8 cellular contexts compared by ENCODE assay signal in genomic region chr12:132444957-132445883, GRCh38. TPM values are rescaled to one million over a fixed set of nuclear protein-coding genes. Genes with fewer than 3 reads are reported as not detected.
DNase-seq lines count a peak whose midpoint lies in the region; ATAC-seq and TF ChIP-seq lines count a peak whose summit lies in the region.

No MANE protein-coding gene starts in this region.

- peak overlapping the region; percentile 70 for H3K4me2 ChIP-seq in hepatocyte

- peak overlapping the region; percentile 83 to 94 (median 89) for H3K4me3 Mint-ChIP-seq in CD8-positive, alpha-beta memory T cell
- H3K4me3 Mint-ChIP-seq in activated T-helper 17 cell treated with anti-CD3 and anti-CD28 coated beads, Interleukin-2, amount 50 U/mL, for 72 hours: peak overlapping the region; percentile 100

- peak overlapping the region; percentile 63 for H3K4me3 ChIP-seq in CD8-positive, alpha-beta memory T cell (ENCODE audit: low read length)
- H3K4me3 ChIP-seq in hepatocyte: no peak overlapping the region

- CTCF ChIA-PET in CD8-positive, alpha-beta memory T cell (lab: Charles Lee): interaction anchor here (3.6 kb wide), 1 partner anchor 30 kb away, joined by 15 read pairs; no protein-coding TSS in a partner anchor

- no peaks in the 10 kb centered on the region for H3K79me2 ChIP-seq in hepatocyte

- H3K9me3 ChIP-seq in CD8-positive, alpha-beta memory T cell (ENCODE audit: low read length): no peaks in the 10 kb centered on the region
- H3K9me3 ChIP-seq in hepatocyte (ENCODE audit: low read depth): no peaks in the 10 kb centered on the region

- H3K27ac Mint-ChIP-seq in CD8-positive, alpha-beta memory T cell: peak overlapping the region; percentile 97 to 100 (median 99)
- peak overlapping the region; percentile 100 for H3K27ac Mint-ChIP-seq in activated T-helper 17 cell treated with anti-CD3 and anti-CD28 coated beads, Interleukin-2, amount 50 U/mL, for 72 hours

- H3K9me3 Mint-ChIP-seq in CD8-positive, alpha-beta memory T cell: peaks cover 0 to 3% (median 0%) of the 10 kb centered on the region in 5 donors
- H3K9me3 Mint-ChIP-seq in activated T-helper 17 cell treated with anti-CD3 and anti-CD28 coated beads, Interleukin-2, amount 50 U/mL, for 72 hours: no peaks in the 10 kb centered on the region

- POLR2A ChIA-PET in CD8-positive, alpha-beta memory T cell (lab: Charles Lee): no interaction called here

- H3K36me3 Mint-ChIP-seq in CD8-positive, alpha-beta memory T cell: peaks cover 0 to 2% (median 0%) of the 10 kb centered on the region in 3 donors
- peaks cover 14% of the 10 kb centered on the region for H3K36me3 Mint-ChIP-seq in activated T-helper 17 cell treated with anti-CD3 and anti-CD28 coated beads, Interleukin-2, amount 50 U/mL, for 72 hours (ENCODE audit: low read depth)

- no peaks in the 10 kb centered on the region for H3K36me3 ChIP-seq in CD8-positive, alpha-beta memory T cell (ENCODE audit: insufficient read depth, low read length)
- H3K36me3 ChIP-seq in hepatocyte (replicated peaks; ENCODE audit: insufficient read depth, low read depth): no peaks in the 10 kb centered on the region

- H3K4me1 Mint-ChIP-seq in CD8-positive, alpha-beta memory T cell: peaks cover 45 to 47% (median 46%) of the 10 kb centered on the region in 3 donors
- peaks cover 24% of the 10 kb centered on the region for H3K4me1 Mint-ChIP-seq in activated T-helper 17 cell treated with anti-CD3 and anti-CD28 coated beads, Interleukin-2, amount 50 U/mL, for 72 hours

- peak overlapping the region; percentile 52 for H2AFZ ChIP-seq in hepatocyte

- no peaks in the 10 kb centered on the region for H4K20me1 ChIP-seq in hepatocyte (ENCODE audit: insufficient read depth, poor library complexity, severe bottlenecking)

- H3K27me3 ChIP-seq in CD8-positive, alpha-beta memory T cell (ENCODE audit: insufficient read depth, low read length, poor library complexity, severe bottlenecking): no peaks in the 10 kb centered on the region
- H3K27me3 ChIP-seq in hepatocyte: no peaks in the 10 kb centered on the region

- peak; percentile 46 for ATAC-seq in GM21447 (IDR thresholded peaks at IDR 0.05; ENCODE audit: unreplicated experiment)
- peak; percentile 91 for ATAC-seq in activated T-helper 17 cell treated with anti-CD3 and anti-CD28 coated beads, Interleukin-2, amount 50 U/mL, for 72 hours (replicated peaks)
- ATAC-seq in GM21528 (IDR thresholded peaks at IDR 0.05; ENCODE audit: low FRiP score, unreplicated experiment): no peak

- H3K27ac ChIP-seq in CD8-positive, alpha-beta memory T cell (ENCODE audit: low read depth, low read length): peak overlapping the region; percentile 90
- H3K27ac ChIP-seq in hepatocyte: peak overlapping the region; percentile 82

- TF ChIP-seq CTCF in hepatocyte (IDR thresholded peaks at IDR 0.05; ENCODE audit: poor library complexity): no peak

- H3K27me3 Mint-ChIP-seq in CD8-positive, alpha-beta memory T cell: peaks cover 0 to 8% of the 10 kb centered on the region in 2 donors
- no peaks in the 10 kb centered on the region for H3K27me3 Mint-ChIP-seq in activated T-helper 17 cell treated with anti-CD3 and anti-CD28 coated beads, Interleukin-2, amount 50 U/mL, for 72 hours

- peaks cover 39% of the 10 kb centered on the region for H3K4me1 ChIP-seq in CD8-positive, alpha-beta memory T cell (ENCODE audit: insufficient read depth, low read length)
- peaks cover 25% of the 10 kb centered on the region for H3K4me1 ChIP-seq in hepatocyte (ENCODE audit: insufficient read depth)

- H3K9me2 ChIP-seq in hepatocyte (replicated peaks; ENCODE audit: insufficient read depth): no peaks in the 10 kb centered on the region

- DNase-seq in CD8-positive, alpha-beta memory T cell: peak; percentile 58 to 86 (median 79)
- peak; percentile 80 for DNase-seq in NOMO-1 treated with dmso at 0.1 percent for 144 hours (lab: John Stamatoyannopoulos, UW; ENCODE audit: unreplicated experiment)
- no peak for DNase-seq in hepatocyte (ENCODE audit: low spot score)
- DNase-seq in stimulated activated CD4-positive, alpha-beta T cell treated with anti-CD3 and anti-CD28 coated beads, Interleukin-2, amount 100 ng/mL, for 48 hours: peak; percentile 67 to 76
- no peak for DNase-seq in NCI-H510A treated with DMSO at 0.1 percent for 48 hours (lab: John Stamatoyannopoulos, UW)

- WGBS in hepatocyte (ENCODE audit: low lambda C conversion rate, missing lambda C conversion rate): 49% methylated on average over 34 of the region's 37 CpGs

RNA-seq across cellular contexts. Expression of gene FBRSL1, which starts 44.7 kb away (rescaled TPM):
- total RNA-seq in CD8-positive, alpha-beta memory T cell: 10 to 100 TPM; 58.1 to 62.1 TPM
- polyA plus RNA-seq in CD8-positive, alpha-beta memory T cell: 1.4 TPM
- total RNA-seq in activated T-helper 17 cell treated with anti-CD3 and anti-CD28 coated beads, Interleukin-2, amount 50 U/mL, for 72 hours: 10 to 100 TPM; 34.7 to 38.7 TPM
- total RNA-seq in hepatocyte: 5.8 and 18.5 TPM in 2 replicates
- polyA plus RNA-seq in hepatocyte: 61.1 and 69.1 TPM in 2 replicates

Comparison
In these comparisons a context has a peak if more than half of its experiments do, and no peak if none do; other contexts are left out.
1. DNase-seq: peak in CD8-positive, alpha-beta memory T cell (5 of 5), NOMO-1 treated with dmso at 0.1 percent for 144 hours (single experiment) and stimulated activated CD4-positive, alpha-beta T cell treated with anti-CD3 and anti-CD28 coated beads, Interleukin-2, amount 100 ng/mL, for 48 hours (2 of 2); none in hepatocyte (single experiment) and NCI-H510A treated with DMSO at 0.1 percent for 48 hours (single experiment).